Comparison of ENCODE assay signal across 16 cellular contexts in the genomic region with DNA sequence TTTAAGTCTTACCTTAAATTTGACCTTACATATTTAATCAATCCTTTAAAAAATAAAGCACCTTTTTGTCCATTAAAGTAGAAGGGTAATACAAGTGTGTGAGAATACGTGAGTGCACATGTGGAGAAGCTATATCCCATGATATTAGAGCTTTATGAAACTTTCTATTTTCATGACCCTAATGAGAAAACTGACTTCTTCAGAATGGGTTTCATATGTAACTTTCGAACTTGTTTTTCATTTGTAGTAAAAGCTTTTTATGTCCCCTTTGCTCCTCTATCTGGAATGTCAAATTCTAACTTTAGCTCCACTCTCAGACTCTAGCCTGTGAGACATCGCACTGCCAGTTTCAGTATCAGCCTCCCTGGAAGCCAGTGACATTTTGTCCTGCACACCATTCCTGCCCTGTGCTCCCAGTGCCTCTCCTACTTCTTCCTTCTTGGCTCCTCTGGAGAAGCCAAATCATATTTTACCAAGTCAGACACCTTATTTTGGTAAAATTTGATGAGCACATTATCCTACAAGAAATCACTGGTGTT. TPM values are rescaled to one million over a fixed set of nuclear protein-coding genes. Genes with fewer than 3 reads are reported as not detected.
A peak's percentile ranks its signal among the peaks of the same experiment; 100 is the strongest.
DNase-seq lines count a peak whose midpoint lies in the region; ATAC-seq, FAIRE-seq and TF ChIP-seq lines count a peak whose summit lies in the region.
"Had no signal": no experiment of that assay in that cellular context is flagged by ENCODE, and none has a peak within 500 bp of the region (broad histone marks: within the 10 kb centered on the region; RNA-seq: fewer than 3 reads in every experiment).

No MANE protein-coding gene starts in this region.

- TF ChIP-seq CTCF in cardiac muscle cell (IDR thresholded peaks at IDR 0.05; ENCODE audit: low read depth, low read length), result no peak
- no peak for TF ChIP-seq CTCF in liver (IDR thresholded peaks at IDR 0.05; ENCODE audit: low read depth, low read length, missing input control)

- H3K9me3 Mint-ChIP-seq in stimulated activated memory B cell treated with anti-CD40 and anti-IgM and Interleukin-4, amounts not matched to agents 10 μg/mL and 1 μg/mL and 100 μg/mL, for 72 hours, result no peaks in the 10 kb centered on the region

- no peaks in the 10 kb centered on the region for H3K27me3 ChIP-seq in cardiac muscle cell
- no peaks in the 10 kb centered on the region for H3K27me3 ChIP-seq in liver (ENCODE audit: control insufficient read depth in 4 of 4, insufficient read depth in 4 of 4, low read length in 3 of 4)

- peak overlapping the region; percentile 7 for H3K27ac Mint-ChIP-seq in stimulated activated memory B cell treated with anti-CD40 and anti-IgM and Interleukin-4, amounts not matched to agents 10 μg/mL and 1 μg/mL and 100 μg/mL, for 72 hours

- no peak overlapping the region for H3K4me3 Mint-ChIP-seq in stimulated activated memory B cell treated with anti-CD40 and anti-IgM and Interleukin-4, amounts not matched to agents 10 μg/mL and 1 μg/mL and 100 μg/mL, for 72 hours
- H3K4me3 Mint-ChIP-seq: CD4-positive, CD25-positive, alpha-beta regulatory T cell had no signal

- peaks cover 32% of the 10 kb centered on the region for H3K4me1 Mint-ChIP-seq in stimulated activated memory B cell treated with anti-CD40 and anti-IgM and Interleukin-4, amounts not matched to agents 10 μg/mL and 1 μg/mL and 100 μg/mL, for 72 hours

- H3K4me1 ChIP-seq in cardiac muscle cell (ENCODE audit: low read depth) (peaks cover 37% of the 10 kb centered on the region), liver (ENCODE audit: control insufficient read depth in 4 of 4, insufficient read depth in 4 of 4, low read length in 3 of 4) (peaks cover 4 to 27% (median 17%) of the 10 kb centered on the region in 4 donors)

- no peak for TF ChIP-seq RAD21 in liver (IDR thresholded peaks at IDR 0.05)

- no peak for FAIRE-seq in frontal cortex (lab: Jason Lieb, UNC)

- H3K36me3 ChIP-seq in cardiac muscle cell, result no peaks in the 10 kb centered on the region
- no peaks in the 10 kb centered on the region for H3K36me3 ChIP-seq in liver (ENCODE audit: control insufficient read depth in 4 of 4, insufficient read depth in 3 of 4, low read depth in 1 of 4, low read length in 3 of 4)

- H3K36me3 Mint-ChIP-seq in stimulated activated memory B cell treated with anti-CD40 and anti-IgM and Interleukin-4, amounts not matched to agents 10 μg/mL and 1 μg/mL and 100 μg/mL, for 72 hours, result peaks cover 28% of the 10 kb centered on the region

- no peaks in the 10 kb centered on the region for H3K27me3 Mint-ChIP-seq in stimulated activated memory B cell treated with anti-CD40 and anti-IgM and Interleukin-4, amounts not matched to agents 10 μg/mL and 1 μg/mL and 100 μg/mL, for 72 hours
- H3K27me3 Mint-ChIP-seq: CD4-positive, CD25-positive, alpha-beta regulatory T cell had no signal

- peak in 1 of 2 donors; percentile 48 for DNase-seq in cardiac muscle cell (ENCODE audit: low read depth in 1 of 2, low spot score in 1 of 2)
- no peak for DNase-seq in frontal cortex (ENCODE audit: low spot score in 2 of 2)
- DNase-seq in hepatic stellate cell (ENCODE audit: low spot score), result no peak
- DNase-seq: AML-193; CD4-positive, CD25-positive, alpha-beta regulatory T cell; DND-41; GDM1; KBM-7; NCI-H1092; NCI-H2107; NCI-H345 had no signal

- ATAC-seq in HG02870 (IDR thresholded peaks at IDR 0.05; ENCODE audit: unreplicated experiment) (peak; percentile 73), HG03196 (IDR thresholded peaks at IDR 0.05; ENCODE audit: unreplicated experiment) (no peak)
- no peak for ATAC-seq in stimulated activated memory B cell treated with anti-CD40 and anti-IgM and Interleukin-4, amounts not matched to agents 10 μg/mL and 1 μg/mL and 100 μg/mL, for 72 hours

- H3K4me3 ChIP-seq in cardiac muscle cell (no peak overlapping the region), liver (ENCODE audit: low read depth in 1 of 3, low read length in 3 of 3) (no peak overlapping the region)

- H3K9me3 ChIP-seq in cardiac muscle cell (ENCODE audit: low read depth) (no peaks in the 10 kb centered on the region), liver (ENCODE audit: control insufficient read depth in 4 of 4, low read length in 3 of 4) (no peaks in the 10 kb centered on the region)

- H3K27ac ChIP-seq in cardiac muscle cell (peak overlapping the region; percentile 84), liver (ENCODE audit: low read depth in 1 of 2, low read length in 2 of 2) (peak overlapping the region; percentile 40 to 49)
- H3K27ac ChIP-seq: HL-60 had no signal

- H3K9ac ChIP-seq in liver (ENCODE audit: low read depth in 1 of 2, low read length in 2 of 2), result no peak overlapping the region

- 93% methylated on average over 3 of the region's 3 CpGs for WGBS in liver

TF ChIP-seq in liver, 16 proteins besides CTCF, POLR2A, EP300 and RAD21:
- TF ChIP-seq, protein P1, sequence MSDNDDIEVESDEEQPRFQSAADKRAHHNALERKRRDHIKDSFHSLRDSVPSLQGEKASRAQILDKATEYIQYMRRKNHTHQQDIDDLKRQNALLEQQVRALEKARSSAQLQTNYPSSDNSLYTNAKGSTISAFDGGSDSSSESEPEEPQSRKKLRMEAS (IDR thresholded peaks at IDR 0.05), result no peak
- TF ChIP-seq JUND (IDR thresholded peaks at IDR 0.05) (no peak), HNF4A (conservative IDR thresholded peaks at IDR 0.05) (no peak), GABPA (IDR thresholded peaks at IDR 0.05 in 1 of 2, conservative IDR thresholded peaks at IDR 0.05 in 1 of 2) (no peak)

RNA-seq across cellular contexts. Expression of a gene that starts 42.0 kb away (rescaled TPM):
- total RNA-seq in cardiac muscle cell (20.3 and 22.3 TPM in 2 replicates), liver (10 to 100 TPM; 11.9 to 12.8 TPM), frontal cortex (68.9 TPM)
- polyA plus RNA-seq in cardiac muscle cell (31.0 and 31.9 TPM in 2 replicates), liver (10 to 100 TPM in 1 of 2 donors, 1 to 10 TPM in 1; 7.9 to 10.2 TPM)
